ENCODE assay signal across 11 cellular contexts in genomic region chr2:60710707-60711106, GRCh38. TPM values are rescaled to one million over a fixed set of nuclear protein-coding genes. Genes with fewer than 3 reads are reported as not detected.
DNase-seq lines count a peak whose midpoint lies in the region; ATAC-seq, FAIRE-seq and TF ChIP-seq lines count a peak whose summit lies in the region.
"Had no signal": no experiment of that assay in that cellular context is flagged by ENCODE, and none has a peak within 500 bp of the region (broad histone marks: within the 10 kb centered on the region; RNA-seq: fewer than 3 reads in every experiment).

No MANE protein-coding gene starts in this region.

- in situ Hi-C loops in HepG2 (cut with HindIII; ENCODE audit: extremely low pct_ligation_motif_present, low pct_unique_long_range_greater_than_20kb), result no loop called here

- intact Hi-C loops in dendritic cell treated with granulocyte-macrophage colony-stimulating factor and Interleukin-4, amounts not matched to agents 40 ng/mL and 50 ng/mL, for 4 days (cut with micrococcal nuclease), result loop anchor here (2.0 kb wide), 1 partner anchor 46 kb away; the partner anchor contains the start of gene PAPOLG
- intact Hi-C loops in HepG2 (cut with micrococcal nuclease; ENCODE audit: unreplicated experiment), result no loop called here
- intact Hi-C loops in tibial artery (cut with DNase I; ENCODE audit: low total_unique reads), result no loop called here

- peaks cover 1 to 5% of the 10 kb centered on the region in 2 experiments; a peak in 1 of 5 replicates for H3K27me3 ChIP-seq in HepG2 (ENCODE audit: control insufficient read depth in 1 of 2, insufficient read depth in 2 of 2, low read length in 2 of 2)
- H3K27me3 ChIP-seq in tibial artery, result no peaks in the 10 kb centered on the region
- no peaks in the 10 kb centered on the region for H3K27me3 ChIP-seq in neural progenitor cell
- H3K27me3 ChIP-seq: esophagus squamous epithelium had no signal

- no peaks in the 10 kb centered on the region for H3K79me2 ChIP-seq in HepG2 (ENCODE audit: insufficient read depth, low read length)
- no peaks in the 10 kb centered on the region for H3K79me2 ChIP-seq in neural progenitor cell (ENCODE audit: low read depth)

- no peaks in the 10 kb centered on the region for H3K36me3 Mint-ChIP-seq in dendritic cell treated with granulocyte-macrophage colony-stimulating factor and Interleukin-4, amounts not matched to agents 40 ng/mL and 50 ng/mL, for 4 days (ENCODE audit: low read depth)
- H3K36me3 Mint-ChIP-seq in immature natural killer cell (no peaks in the 10 kb centered on the region), neural progenitor cell (no peaks in the 10 kb centered on the region)

- H3K4me1 Mint-ChIP-seq in dendritic cell treated with granulocyte-macrophage colony-stimulating factor and Interleukin-4, amounts not matched to agents 40 ng/mL and 50 ng/mL, for 4 days (ENCODE audit: low read depth), result peaks cover 22% of the 10 kb centered on the region
- no peaks in the 10 kb centered on the region for H3K4me1 Mint-ChIP-seq in immature natural killer cell
- H3K4me1 Mint-ChIP-seq in neural progenitor cell, result no peaks in the 10 kb centered on the region

- peak; percentile 88 for DNase-seq in MV-4-11 (lab: John Stamatoyannopoulos, UW)
- no peak for DNase-seq in HepG2 (ENCODE audit: low spot score)
- DNase-seq in tibial artery, result peak; percentile 42 to 72
- no peak for DNase-seq in immature natural killer cell
- DNase-seq in neural progenitor cell (ENCODE audit: low spot score), result no peak
- DNase-seq: esophagus squamous epithelium; NCI-H2227 treated with DMSO at 0.1 percent for 48 hours; stimulated activated naive CD4-positive, alpha-beta T cell treated with Interleukin-2 at 50 U/mL for 16 hours; SW 1271 had no signal

- no TSS peak for BruUV-seq in HepG2 (replicated peaks; lab: Mats Ljungman, UMichigan)

- H3K4me3 Mint-ChIP-seq in dendritic cell treated with granulocyte-macrophage colony-stimulating factor and Interleukin-4, amounts not matched to agents 40 ng/mL and 50 ng/mL, for 4 days, result no peak overlapping the region
- H3K4me3 Mint-ChIP-seq in immature natural killer cell, result no peak overlapping the region
- H3K4me3 Mint-ChIP-seq in neural progenitor cell, result no peak overlapping the region

- POLR2A ChIA-PET in HepG2 (lab: Yijun Ruan, JAX), result no interaction called here

- FAIRE-seq in HepG2 (lab: Jason Lieb, UNC), result no peak

- no peaks in the 10 kb centered on the region for H3K27me3 Mint-ChIP-seq in dendritic cell treated with granulocyte-macrophage colony-stimulating factor and Interleukin-4, amounts not matched to agents 40 ng/mL and 50 ng/mL, for 4 days
- H3K27me3 Mint-ChIP-seq in immature natural killer cell (ENCODE audit: low read depth in 3 of 3), result peaks cover 3% of the 10 kb centered on the region in 3 donors
- H3K27me3 Mint-ChIP-seq in neural progenitor cell (ENCODE audit: insufficient read depth, low read depth), result no peaks in the 10 kb centered on the region

- CTCF ChIA-PET in HepG2 (lab: Yijun Ruan, JAX; ENCODE audit: low intra/inter-chr PET ratio, low total read pairs), result no interaction called here

- H3K4me2 ChIP-seq in HepG2 (ENCODE audit: low read depth, low read length) (no peak overlapping the region), neural progenitor cell (no peak overlapping the region)

- H4K20me1 ChIP-seq in HepG2 (ENCODE audit: insufficient read depth, low read length) (no peaks in the 10 kb centered on the region), neural progenitor cell (ENCODE audit: low read depth) (no peaks in the 10 kb centered on the region)

- peak overlapping the region; percentile 81 for H3K27ac Mint-ChIP-seq in dendritic cell treated with granulocyte-macrophage colony-stimulating factor and Interleukin-4, amounts not matched to agents 40 ng/mL and 50 ng/mL, for 4 days
- no peak overlapping the region for H3K27ac Mint-ChIP-seq in immature natural killer cell
- H3K27ac Mint-ChIP-seq in neural progenitor cell, result no peak overlapping the region

- H3K4me1 ChIP-seq in HepG2 (ENCODE audit: insufficient read depth, low read length), result peaks cover 6% of the 10 kb centered on the region
- peaks cover 0 to 3% (median 0%) of the 10 kb centered on the region in 4 donors for H3K4me1 ChIP-seq in tibial artery
- no peaks in the 10 kb centered on the region for H3K4me1 ChIP-seq in neural progenitor cell
- H3K4me1 ChIP-seq: esophagus squamous epithelium had no signal

- no peaks in the 10 kb centered on the region for H3F3A ChIP-seq in neural progenitor cell (ENCODE audit: low read depth)

- H3K27ac ChIP-seq in HepG2 (ENCODE audit: extremely low read length, insufficient read depth, low read length) (no peak overlapping the region), tibial artery (no peak overlapping the region), neural progenitor cell (no peak overlapping the region)

- ATAC-seq in HepG2 (peak; percentile 25; the same call in 1 of the 3 replicates), GM18502 (IDR thresholded peaks at IDR 0.05; ENCODE audit: poor library complexity, unreplicated experiment) (no peak)

- TF ChIP-seq CTCF in HepG2 (CRISPR knock-in tag; IDR thresholded peaks at IDR 0.05) (no peak), tibial artery (IDR thresholded peaks at IDR 0.05) (no peak), neural progenitor cell (IDR thresholded peaks at IDR 0.05) (no peak)

- H3K9ac ChIP-seq in HepG2 (ENCODE audit: insufficient read depth, low read depth, low read length), result no peak overlapping the region
- H3K9ac ChIP-seq in neural progenitor cell, result no peak overlapping the region

- peaks cover 3% of the 10 kb centered on the region for H3K9me3 Mint-ChIP-seq in dendritic cell treated with granulocyte-macrophage colony-stimulating factor and Interleukin-4, amounts not matched to agents 40 ng/mL and 50 ng/mL, for 4 days
- H3K9me3 Mint-ChIP-seq in immature natural killer cell (no peaks in the 10 kb centered on the region), neural progenitor cell (peaks cover 2% of the 10 kb centered on the region)

- TF ChIP-seq EP300 in HepG2 (IDR thresholded peaks at IDR 0.05; ENCODE audit: low read depth in 2 of 2, low read length in 2 of 2) (no peak), HepG2 (CRISPR knock-in tag; IDR thresholded peaks at IDR 0.05; ENCODE audit: borderline replicate concordance) (no peak)

- H3K4me3 ChIP-seq in HepG2 (replicated peaks in 1 of 3; ENCODE audit: insufficient read depth in 1 of 3, low read depth in 2 of 3, low read length in 3 of 3) (no peak overlapping the region), tibial artery (no peak overlapping the region), neural progenitor cell (no peak overlapping the region)
- H3K4me3 ChIP-seq: esophagus squamous epithelium had no signal

- H3K9me3 ChIP-seq in HepG2 (ENCODE audit: low read length) (no peaks in the 10 kb centered on the region), tibial artery (no peaks in the 10 kb centered on the region), neural progenitor cell (ENCODE audit: low read depth) (no peaks in the 10 kb centered on the region)
- H3K9me3 ChIP-seq: esophagus squamous epithelium had no signal

- WGBS in HepG2 (ENCODE audit: low lambda C conversion rate), result 41% methylated on average over 4 of the region's 4 CpGs

- H2AFZ ChIP-seq in HepG2 (ENCODE audit: low read length) (no peak overlapping the region), neural progenitor cell (replicated peaks) (no peak overlapping the region)

- H3K36me3 ChIP-seq in HepG2 (replicated peaks in 1 of 2; ENCODE audit: control insufficient read depth in 1 of 2, insufficient read depth in 2 of 2, low read length in 2 of 2) (no peaks in the 10 kb centered on the region), tibial artery (no peaks in the 10 kb centered on the region), neural progenitor cell (no peaks in the 10 kb centered on the region)
- H3K36me3 ChIP-seq: esophagus squamous epithelium had no signal

- TF ChIP-seq POLR2A in HepG2 (IDR thresholded peaks at IDR 0.05; ENCODE audit: insufficient read depth in 1 of 2, low read depth in 2 of 2, low read length in 2 of 2), result no peak

- no peak for TF ChIP-seq RAD21 in HepG2 (CRISPR knock-in tag; IDR thresholded peaks at IDR 0.05)

RNA-seq across cellular contexts. Expression of gene PAPOLG, which starts 45.4 kb away (rescaled TPM):
- 10.4 and 16.2 TPM in 2 replicates for total RNA-seq in HepG2 (2016; rRNA removed; fragmentation: Illumina TruSeq; extraction: Trizol)
- total RNA-seq in HepG2 (2016; cell fraction: cytosol; rRNA removed; fragmentation: Illumina TruSeq; extraction: Trizol; ENCODE audit: low read depth), result 2.5 and 2.7 TPM in 2 replicates
- total RNA-seq in HepG2 (2016; cell fraction: insoluble cytoplasmic fraction; rRNA removed; fragmentation: Illumina TruSeq; extraction: Trizol), result 10.8 and 14.7 TPM in 2 replicates
- 4.9 TPM in 2 replicates for total RNA-seq in HepG2 (2016; cell fraction: membrane; rRNA removed; fragmentation: Illumina TruSeq; extraction: Trizol)
- total RNA-seq in HepG2 (2016; cell fraction: nucleus; rRNA removed; fragmentation: Illumina TruSeq; extraction: Trizol), result 13.6 and 13.8 TPM in 2 replicates
- polyA plus RNA-seq in HepG2 (2011; rRNA removed), result 7.7 and 10.1 TPM in 2 replicates
- 2.3 and 4.8 TPM in 2 replicates for polyA plus RNA-seq in HepG2 (2011; cell fraction: cytosol; rRNA removed)
- 6.5 and 6.9 TPM in 2 replicates for polyA plus RNA-seq in HepG2 (2011; cell fraction: nucleus; rRNA removed)
- polyA plus RNA-seq in HepG2 (2012), result 5.9 and 7.1 TPM in 2 replicates
- polyA plus RNA-seq in HepG2 (2016; cell fraction: cytosol; fragmentation: Illumina TruSeq; extraction: Trizol; ENCODE audit: low read depth), result 0.52 TPM in 2 replicates
- 9.5 and 10.5 TPM in 2 replicates for polyA plus RNA-seq in HepG2 (2016; cell fraction: insoluble cytoplasmic fraction; fragmentation: Illumina TruSeq; extraction: Trizol; ENCODE audit: low read depth)
- polyA plus RNA-seq in HepG2 (2016; cell fraction: membrane; fragmentation: Illumina TruSeq; extraction: Trizol; ENCODE audit: low read depth), result 1.5 and 2.2 TPM in 2 replicates
- polyA plus RNA-seq in HepG2 (2016; cell fraction: nucleus; fragmentation: Illumina TruSeq; extraction: Trizol; ENCODE audit: insufficient read depth, low read depth), result 16.8 and 17.3 TPM in 2 replicates
- polyA minus RNA-seq in HepG2 (2011; rRNA and poly(A)+ RNA removed; ENCODE audit: low replicate concordance), result 6.3 and 11.0 TPM in 2 replicates
- polyA minus RNA-seq in HepG2 (2011; cell fraction: cytosol; rRNA and poly(A)+ RNA removed), result 9.7 and 11.3 TPM in 2 replicates
- 27.6 and 30.2 TPM in 2 replicates for polyA minus RNA-seq in HepG2 (2011; cell fraction: nucleus; rRNA and poly(A)+ RNA removed)
- 10 to 100 TPM in 1 of 3 donors, 1 to 10 TPM in 2; 5.1 to 19.5 (median 8.9) TPM for polyA plus RNA-seq in immature natural killer cell
- 42.8 and 60.8 TPM in 2 replicates for total RNA-seq in neural progenitor cell (ENCODE audit: low replicate concordance)

Comparison
In these comparisons a context has a peak if more than half of its experiments do, and no peak if none do; other contexts are left out.
1. DNase-seq: peak in MV-4-11 (single experiment) and tibial artery (2 of 2); none in HepG2 (single experiment), immature natural killer cell (0 of 3) and neural progenitor cell (single experiment).